27 cellular contexts compared by ENCODE assay signal in the genomic region with DNA sequence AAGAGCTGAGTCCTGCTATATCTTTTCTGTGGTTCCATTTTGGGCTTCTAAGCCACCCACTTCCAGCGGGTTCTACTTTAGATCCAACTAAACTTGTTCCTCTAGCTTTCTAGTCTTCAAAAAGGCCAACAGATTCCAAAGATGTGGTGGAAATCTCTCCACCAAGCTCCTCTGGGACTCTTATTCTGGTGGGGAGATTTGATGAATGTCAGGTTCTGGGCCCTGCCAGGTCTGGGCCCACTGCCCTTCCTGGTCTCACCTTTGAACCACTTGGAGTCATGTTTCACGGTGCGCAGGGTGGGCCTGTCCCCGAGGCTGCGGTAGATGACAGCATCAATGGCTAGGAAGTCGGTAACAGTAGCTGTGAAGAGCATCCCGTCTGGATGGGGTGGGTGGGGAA. TPM values are rescaled to one million over a fixed set of nuclear protein-coding genes. Genes with fewer than 3 reads are reported as not detected.
DNase-seq lines count a peak whose midpoint lies in the region; ATAC-seq and TF ChIP-seq lines count a peak whose summit lies in the region.
"Had no signal": no experiment of that assay in that cellular context is flagged by ENCODE, and none has a peak within 500 bp of the region (broad histone marks: within the 10 kb centered on the region; RNA-seq: fewer than 3 reads in every experiment).

No MANE protein-coding gene starts in this region.

- H3K4me1 Mint-ChIP-seq in chondrocyte (ENCODE audit: low read depth) (no peaks in the 10 kb centered on the region), nephron progenitor cell (no peaks in the 10 kb centered on the region)
- H3K4me1 Mint-ChIP-seq: CD8-positive, alpha-beta memory T cell had no signal

- no peak overlapping the region for H3K4me3 ChIP-seq in esophagus squamous epithelium
- H3K4me3 ChIP-seq: BLaER1, GM12878 had no signal

- no peaks in the 10 kb centered on the region for H3K27me3 Mint-ChIP-seq in chondrocyte (ENCODE audit: low read depth)
- peaks cover 11% of the 10 kb centered on the region for H3K27me3 Mint-ChIP-seq in nephron progenitor cell (ENCODE audit: low read depth, poor library complexity)
- H3K27me3 Mint-ChIP-seq: CD4-positive, CD25-positive, alpha-beta regulatory T cell had no signal

- H3K4me1 ChIP-seq in esophagus squamous epithelium = peaks cover 0 to 23% (median 8%) of the 10 kb centered on the region in 3 donors
- H3K4me1 ChIP-seq in foreskin keratinocyte = no peaks in the 10 kb centered on the region

- H3K36me3 Mint-ChIP-seq in chondrocyte (ENCODE audit: low read depth) (peaks cover 4% of the 10 kb centered on the region), nephron progenitor cell (ENCODE audit: low read depth) (peaks cover 46% of the 10 kb centered on the region)
- H3K36me3 Mint-ChIP-seq in activated naive CD4-positive, alpha-beta T cell treated with anti-CD3 and anti-CD28 coated beads, Interleukin-2, amount 50 U/mL, for 72 hours = no peaks in the 10 kb centered on the region
- H3K36me3 Mint-ChIP-seq: CD4-positive, alpha-beta memory T cell; CD8-positive, alpha-beta memory T cell had no signal

- H3K4me3 Mint-ChIP-seq in chondrocyte (ENCODE audit: unreplicated experiment) (no peak overlapping the region), nephron progenitor cell (no peak overlapping the region)
- H3K4me3 Mint-ChIP-seq: CD14-positive monocyte; CD4-positive, alpha-beta memory T cell; CD4-positive, CD25-positive, alpha-beta regulatory T cell; CD8-positive, alpha-beta memory T cell had no signal

- TF ChIP-seq CTCF in RWPE1 (conservative IDR thresholded peaks at IDR 0.05; ENCODE audit: low read depth) = no peak
- TF ChIP-seq CTCF in chondrocyte (IDR thresholded peaks at IDR 0.05) = no peak
- no peak for TF ChIP-seq CTCF in nephron progenitor cell (IDR thresholded peaks at IDR 0.05)
- no peak for TF ChIP-seq CTCF in esophagus squamous epithelium (IDR thresholded peaks at IDR 0.05)
- TF ChIP-seq CTCF in foreskin keratinocyte (conservative IDR thresholded peaks at IDR 0.05) = no peak

- H3K27me3 ChIP-seq in esophagus squamous epithelium (peaks cover 0 to 28% (median 0%) of the 10 kb centered on the region in 4 donors), foreskin keratinocyte (no peaks in the 10 kb centered on the region)
- H3K27me3 ChIP-seq: BE2C, BLaER1 had no signal

- DNase-seq in RWPE1 (ENCODE audit: low spot score) (no peak), chondrocyte (ENCODE audit: low spot score) (no peak), nephron progenitor cell (no peak), esophagus squamous epithelium (lab: John Stamatoyannopoulos, UW) (no peak), NCI-H2171 treated with DMSO at 0.1 percent for 48 hours (lab: John Stamatoyannopoulos, UW) (no peak), foreskin keratinocyte (no peak)
- no peak for DNase-seq in activated naive CD4-positive, alpha-beta T cell treated with anti-CD3 and anti-CD28 coated beads, Interleukin-2, amount 50 U/mL, for 72 hours (ENCODE audit: low spot score in 2 of 2)
- DNase-seq: 8988T; ACHN; BE2C; C1 segment of cervical spinal cord; CD4-positive, alpha-beta memory T cell; CD4-positive, CD25-positive, alpha-beta regulatory T cell; CD8-positive, alpha-beta memory T cell; COR-L47; DMS 273 treated with DMSO at 0.1 percent for 48 hours; DMS153; DMS53; DMS79; DND-41; EL; GDM1 had no signal

- peak overlapping the region; percentile 28 for H3K27ac ChIP-seq in RWPE1
- H3K27ac ChIP-seq in esophagus squamous epithelium = no peak overlapping the region
- no peak overlapping the region for H3K27ac ChIP-seq in foreskin keratinocyte
- H3K27ac ChIP-seq: BLaER1 had no signal

- CTCF ChIA-PET in RWPE1 (lab: Yijun Ruan, JAX) = interaction anchor here (0.6 to 1.4 kb wide), 5 partner anchors 10 to 1264 kb away, joined by 3 to 6 read pairs (median 3); no protein-coding TSS in a partner anchor

- no peaks in the 10 kb centered on the region for H3K9me3 Mint-ChIP-seq in chondrocyte (ENCODE audit: low read depth)
- no peaks in the 10 kb centered on the region for H3K9me3 Mint-ChIP-seq in nephron progenitor cell
- peaks cover 0 to 11% of the 10 kb centered on the region in 2 donors for H3K9me3 Mint-ChIP-seq in activated naive CD4-positive, alpha-beta T cell treated with anti-CD3 and anti-CD28 coated beads, Interleukin-2, amount 50 U/mL, for 72 hours

- no peaks in the 10 kb centered on the region for H3K36me3 ChIP-seq in esophagus squamous epithelium
- H3K36me3 ChIP-seq: BE2C had no signal

- TF ChIP-seq POLR2A in esophagus squamous epithelium (IDR thresholded peaks at IDR 0.05) = no peak

- no peak for ATAC-seq in activated naive CD4-positive, alpha-beta T cell treated with anti-CD3 and anti-CD28 coated beads, Interleukin-2, amount 50 U/mL, for 72 hours
- ATAC-seq in foreskin keratinocyte = no peak
- ATAC-seq: GM12878 had no signal

- WGBS in esophagus squamous epithelium, 2 donors = 63 to 80% methylated on average over 3 to 7 of the region's 7 CpGs

- H3K27ac Mint-ChIP-seq in chondrocyte (ENCODE audit: unreplicated experiment) (peak overlapping the region; percentile 27), nephron progenitor cell (peak overlapping the region; percentile 29)
- no peak overlapping the region for H3K27ac Mint-ChIP-seq in activated naive CD4-positive, alpha-beta T cell treated with anti-CD3 and anti-CD28 coated beads, Interleukin-2, amount 50 U/mL, for 72 hours
- H3K27ac Mint-ChIP-seq: CD4-positive, alpha-beta memory T cell; CD4-positive, CD25-positive, alpha-beta regulatory T cell; CD8-positive, alpha-beta memory T cell had no signal

- no peaks in the 10 kb centered on the region for H3K9me3 ChIP-seq in esophagus squamous epithelium
- H3K9me3 ChIP-seq: BLaER1 had no signal

- intact Hi-C loops in esophagus squamous epithelium (cut with DNase I) = no loop called here

- POLR2A ChIA-PET in RWPE1 (lab: Yijun Ruan, JAX; ENCODE audit: low non-redundant PET) = no interaction called here

RNA-seq across cellular contexts. Expression of a gene that starts 4.8 kb away (rescaled TPM):
- 4.2 to 5.3 TPM (median 4.3 TPM) in 3 replicates for total RNA-seq in chondrocyte
- not detected for total RNA-seq in activated naive CD4-positive, alpha-beta T cell treated with anti-CD3 and anti-CD28 coated beads, Interleukin-2, amount 50 U/mL, for 72 hours
- total RNA-seq in esophagus squamous epithelium = 1 to 10 TPM in 2 of 4 donors, under 1 TPM in 2; 0.61 to 4.3 (median 1.8) TPM
- 1.3 and 1.7 TPM in 2 replicates for total RNA-seq in foreskin keratinocyte
- polyA plus RNA-seq in foreskin keratinocyte = 0.87 and 1.00 TPM in 2 replicates
- total RNA-seq: CD4-positive, CD25-positive, alpha-beta regulatory T cell had no signal
- polyA plus RNA-seq: CD4-positive, alpha-beta memory T cell; CD4-positive, CD25-positive, alpha-beta regulatory T cell; CD8-positive, alpha-beta memory T cell; GM12878 had no signal

RNA-seq across cellular contexts. Expression of a gene that starts 14.9 kb away (rescaled TPM):
- not detected in 3 replicates for total RNA-seq in chondrocyte
- total RNA-seq in activated naive CD4-positive, alpha-beta T cell treated with anti-CD3 and anti-CD28 coated beads, Interleukin-2, amount 50 U/mL, for 72 hours = 1 to 10 TPM in 1 of 2 donors, under 1 TPM in 1; 0.23 to 3.0 TPM
- total RNA-seq in esophagus squamous epithelium = 10 to 100 TPM in 3 of 4 donors, 1 to 10 TPM in 1; 3.8 to 53.0 (median 21.1) TPM
- 0.17 and 0.35 TPM in 2 replicates for total RNA-seq in foreskin keratinocyte
- polyA plus RNA-seq in foreskin keratinocyte = 0.32 and 0.50 TPM in 2 replicates
- total RNA-seq: A673; CD4-positive, alpha-beta memory T cell; CD8-positive, alpha-beta memory T cell had no signal

RNA-seq across cellular contexts. Expression of a gene that starts 19.7 kb away (rescaled TPM):
- total RNA-seq in chondrocyte (not detected in 3 replicates), esophagus squamous epithelium (10 to 100 TPM in 1 of 4 donors, 1 to 10 TPM in 3; 1.9 to 12.9 (median 5.2) TPM), foreskin keratinocyte (not detected in 2 replicates)
- total RNA-seq in activated naive CD4-positive, alpha-beta T cell treated with anti-CD3 and anti-CD28 coated beads, Interleukin-2, amount 50 U/mL, for 72 hours = under 1 TPM in 1 of 2 donors, not detected in 1; 0.41 TPM
- polyA plus RNA-seq in foreskin keratinocyte = not detected in 2 replicates
- total RNA-seq: CD4-positive, CD25-positive, alpha-beta regulatory T cell; CD8-positive, alpha-beta memory T cell had no signal
- polyA plus RNA-seq: AG04450 had no signal

RNA-seq across cellular contexts. Expression of a gene that starts 36.4 kb away (rescaled TPM):
- total RNA-seq in chondrocyte (0.05 TPM in 2 of 3 replicates, not detected in the other), esophagus squamous epithelium (1 to 10 TPM; 1.4 to 6.7 (median 2.4) TPM), foreskin keratinocyte (0.65 and 0.71 TPM in 2 replicates)
- under 1 TPM in 1 of 2 donors, not detected in 1; 0.08 TPM for total RNA-seq in activated naive CD4-positive, alpha-beta T cell treated with anti-CD3 and anti-CD28 coated beads, Interleukin-2, amount 50 U/mL, for 72 hours
- polyA plus RNA-seq in foreskin keratinocyte = 0.32 TPM in 2 replicates
- total RNA-seq: CD4-positive, CD25-positive, alpha-beta regulatory T cell had no signal

Comparison
In these comparisons a context has a peak if more than half of its experiments do, and no peak if none do; other contexts are left out.
1. H3K27ac Mint-ChIP-seq: peak in chondrocyte (single experiment) and nephron progenitor cell (single experiment); none in activated naive CD4-positive, alpha-beta T cell treated with anti-CD3 and anti-CD28 coated beads, Interleukin-2, amount 50 U/mL, for 72 hours (0 of 2).